19 cellular contexts compared by ENCODE assay signal in the genomic region with DNA sequence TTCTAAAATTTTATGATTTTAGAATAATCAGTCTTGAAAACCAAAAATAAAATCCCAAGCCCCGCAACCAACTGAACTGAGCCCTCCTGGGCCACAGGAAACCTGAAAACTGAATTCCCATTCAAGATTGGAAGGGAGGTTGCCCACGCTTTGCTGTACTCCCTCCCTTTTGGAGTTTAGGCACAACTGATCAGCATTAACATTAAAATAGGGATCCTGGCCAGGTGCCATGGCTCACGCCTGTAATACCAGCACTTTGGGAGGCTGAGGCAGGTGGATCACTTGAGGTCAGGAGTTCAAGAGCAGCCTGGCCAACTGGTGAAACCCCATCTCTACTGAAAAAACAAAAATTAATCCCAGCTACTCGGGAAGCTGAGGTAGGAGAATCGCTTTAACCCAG.
"Had no signal": no experiment of that assay in that cellular context is flagged by ENCODE, and none has a peak within 500 bp of the region (broad histone marks: within the 10 kb centered on the region; RNA-seq: fewer than 3 reads in every experiment).

No MANE protein-coding gene starts in this region.

- ATAC-seq: mucosa of descending colon; naive thymus-derived CD8-positive, alpha-beta T cell; psoas muscle; right lobe of liver; stimulated activated effector memory CD8-positive, alpha-beta T cell treated with anti-CD3 and anti-CD28 coated beads, Interleukin-12 subunit alpha, Interleukin-12 subunit beta, amount 100 ng/mL, for 72 hours had no signal

- H3K27ac ChIP-seq: colonic mucosa, esophagus squamous epithelium, neutrophil, psoas muscle, right lobe of liver, thoracic aorta, transverse colon had no signal

- H3K36me3 Mint-ChIP-seq: stimulated activated effector memory CD8-positive, alpha-beta T cell treated with anti-CD3 and anti-CD28 coated beads, Interleukin-12 subunit alpha, Interleukin-12 subunit beta, amount 100 ng/mL, for 72 hours had no signal

- H3K36me3 ChIP-seq: colonic mucosa, esophagus squamous epithelium, neutrophil, right lobe of liver, thoracic aorta, transverse colon had no signal

- H3K4me1 ChIP-seq: colonic mucosa, esophagus squamous epithelium, right lobe of liver, transverse colon had no signal

- DNase-seq: colonic mucosa; dermis blood vessel endothelial cell; esophagus squamous epithelium; foreskin fibroblast; kidney glomerular epithelial cell; mammary epithelial cell; mucosa of descending colon; naive thymus-derived CD8-positive, alpha-beta T cell; psoas muscle; retina; right lobe of liver; stimulated activated CD4-positive, alpha-beta T cell treated with anti-CD3 and anti-CD28 coated beads, Interleukin-4, amount 100 ng/mL, for 1 hour; stimulated activated CD8-positive, alpha-beta memory T cell treated with anti-CD3 and anti-CD28 coated beads, Interleukin-4, amount 100 ng/mL, for 48 hours; transverse colon had no signal

- H3K9me3 ChIP-seq: colonic mucosa, esophagus squamous epithelium, mucosa of descending colon, neutrophil, psoas muscle, right lobe of liver, thoracic aorta, transverse colon had no signal

- H3K9me3 Mint-ChIP-seq: stimulated activated effector memory CD8-positive, alpha-beta T cell treated with anti-CD3 and anti-CD28 coated beads, Interleukin-12 subunit alpha, Interleukin-12 subunit beta, amount 100 ng/mL, for 72 hours had no signal

- H3K27me3 Mint-ChIP-seq: naive thymus-derived CD8-positive, alpha-beta T cell; stimulated activated naive CD8-positive, alpha-beta T cell treated with anti-CD3 and anti-CD28 coated beads, Interleukin-15, Interleukin-2, amounts not matched to agents 100 ng/mL and 50 ng/mL, for 24 hours had no signal

- FAIRE-seq: islet of Langerhans had no signal

- H3K4me1 Mint-ChIP-seq: naive thymus-derived CD8-positive, alpha-beta T cell; stimulated activated effector memory CD8-positive, alpha-beta T cell treated with anti-CD3 and anti-CD28 coated beads, Interleukin-12 subunit alpha, Interleukin-12 subunit beta, amount 100 ng/mL, for 72 hours had no signal

- H3K27me3 ChIP-seq: colonic mucosa, esophagus squamous epithelium, neutrophil, right lobe of liver, transverse colon had no signal

- H3K27ac Mint-ChIP-seq: naive thymus-derived CD8-positive, alpha-beta T cell; stimulated activated effector memory CD8-positive, alpha-beta T cell treated with anti-CD3 and anti-CD28 coated beads, Interleukin-12 subunit alpha, Interleukin-12 subunit beta, amount 100 ng/mL, for 72 hours; stimulated activated naive CD8-positive, alpha-beta T cell treated with anti-CD3 and anti-CD28 coated beads, Interleukin-15, Interleukin-2, amounts not matched to agents 100 ng/mL and 50 ng/mL, for 24 hours had no signal

- H3K4me3 ChIP-seq: colonic mucosa, esophagus squamous epithelium, mucosa of descending colon, psoas muscle, right lobe of liver, thoracic aorta, transverse colon had no signal

- H3K4me3 Mint-ChIP-seq: naive thymus-derived CD8-positive, alpha-beta T cell; stimulated activated effector memory CD8-positive, alpha-beta T cell treated with anti-CD3 and anti-CD28 coated beads, Interleukin-12 subunit alpha, Interleukin-12 subunit beta, amount 100 ng/mL, for 72 hours; stimulated activated naive CD8-positive, alpha-beta T cell treated with anti-CD3 and anti-CD28 coated beads, Interleukin-15, Interleukin-2, amounts not matched to agents 100 ng/mL and 50 ng/mL, for 24 hours had no signal
